Comparison of ENCODE assay signal across 21 cellular contexts in the genomic region with DNA sequence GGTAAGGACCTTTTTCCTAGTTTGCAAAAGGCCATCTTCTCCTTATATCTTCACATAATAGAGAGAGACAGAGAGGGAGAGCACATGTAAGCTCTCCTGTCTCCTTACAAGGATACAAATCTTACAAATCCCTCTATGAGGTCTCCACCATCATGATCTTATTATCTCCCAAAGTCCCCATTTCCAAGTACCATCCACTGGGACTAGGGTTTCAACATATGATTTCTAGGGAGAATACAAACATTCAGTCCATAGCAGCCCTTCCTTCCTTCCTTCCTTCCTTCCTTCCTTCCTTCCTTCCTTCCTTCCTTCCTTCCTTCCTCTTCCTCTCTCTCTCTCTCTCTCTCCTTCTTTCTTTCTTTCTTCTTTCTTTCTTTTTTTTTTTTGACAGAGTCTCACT.
"Had no signal": no experiment of that assay in that cellular context is flagged by ENCODE, and none has a peak within 500 bp of the region (broad histone marks: within the 10 kb centered on the region; RNA-seq: fewer than 3 reads in every experiment).

No MANE protein-coding gene starts in this region.

- H3K4me1 ChIP-seq: esophagus muscularis mucosa, foreskin keratinocyte, gastroesophageal sphincter, left lung, lower lobe of right lung had no signal

- ATAC-seq: foreskin keratinocyte; gastroesophageal sphincter; heart right ventricle; left cardiac atrium; left lung; left ventricle myocardium superior; lower lobe of right lung; mucosa of descending colon; naive thymus-derived CD8-positive, alpha-beta T cell had no signal

- H3K4me3 ChIP-seq: coronary artery, dorsolateral prefrontal cortex, esophagus muscularis mucosa, gastroesophageal sphincter, heart right ventricle, left lung, lower lobe of right lung, mucosa of descending colon had no signal

- DNase-seq: dermis blood vessel endothelial cell; dorsolateral prefrontal cortex; effector CD4-positive, alpha-beta T cell; effector memory CD4-positive, alpha-beta T cell; foreskin keratinocyte; glutamatergic neuron; head of caudate nucleus; heart right ventricle; hippocampal formation; left cardiac atrium; left lung; left ventricle myocardium superior; lower lobe of right lung; mesenchymal stem cell; mucosa of descending colon; naive B cell; naive thymus-derived CD8-positive, alpha-beta T cell had no signal

- H3K9me3 Mint-ChIP-seq: mesothelial cell of epicardium had no signal

- H3K27ac ChIP-seq: coronary artery, dorsolateral prefrontal cortex, esophagus muscularis mucosa, foreskin keratinocyte, gastroesophageal sphincter, heart right ventricle, left lung, lower lobe of right lung had no signal

- H3K4me3 Mint-ChIP-seq: mesothelial cell of epicardium; naive B cell; naive thymus-derived CD8-positive, alpha-beta T cell had no signal

- H3K36me3 ChIP-seq: esophagus muscularis mucosa, gastroesophageal sphincter, heart right ventricle, left lung, lower lobe of right lung had no signal

- H3K9me3 ChIP-seq: esophagus muscularis mucosa, gastroesophageal sphincter, heart right ventricle, left lung, lower lobe of right lung, mucosa of descending colon had no signal

- H3K27me3 Mint-ChIP-seq: naive B cell; naive thymus-derived CD8-positive, alpha-beta T cell had no signal

- H3K27me3 ChIP-seq: dorsolateral prefrontal cortex, esophagus muscularis mucosa, foreskin keratinocyte, gastroesophageal sphincter, heart right ventricle, left lung had no signal

- H3K36me3 Mint-ChIP-seq: mesothelial cell of epicardium; naive B cell; naive thymus-derived CD8-positive, alpha-beta T cell had no signal

- H3K4me1 Mint-ChIP-seq: mesothelial cell of epicardium; naive B cell; naive thymus-derived CD8-positive, alpha-beta T cell had no signal

- H3K27ac Mint-ChIP-seq: mesothelial cell of epicardium; naive B cell; naive thymus-derived CD8-positive, alpha-beta T cell had no signal
